1 cellular context compared by ENCODE assay signal in genomic region chr6:34940030-34940434, GRCh38.
TF ChIP-seq lines count a peak whose summit lies in the region.

No MANE protein-coding gene starts in this region.

TF ChIP-seq in SK-N-SH, 30 proteins besides CTCF, POLR2A, EP300 and RAD21 (continued from another document):
- TF ChIP-seq ZBTB33 (IDR thresholded peaks at IDR 0.05; ENCODE audit: borderline replicate concordance, low read depth): no peak
- no peak for TF ChIP-seq JUND (IDR thresholded peaks at IDR 0.05)
- TF ChIP-seq CHD2 (IDR thresholded peaks at IDR 0.05; ENCODE audit: low read length, partially characterized antibody): no peak
- TF ChIP-seq RFX5 (IDR thresholded peaks at IDR 0.05; ENCODE audit: low read length): no peak
- TF ChIP-seq IRF3 (IDR thresholded peaks at IDR 0.05; ENCODE audit: low read depth, low read length): no peak
- no peak for TF ChIP-seq SIN3A (IDR thresholded peaks at IDR 0.05; ENCODE audit: borderline replicate concordance, low read depth, low read length)
